Comparison of ENCODE assay signal across 1 cellular context in the genomic region with DNA sequence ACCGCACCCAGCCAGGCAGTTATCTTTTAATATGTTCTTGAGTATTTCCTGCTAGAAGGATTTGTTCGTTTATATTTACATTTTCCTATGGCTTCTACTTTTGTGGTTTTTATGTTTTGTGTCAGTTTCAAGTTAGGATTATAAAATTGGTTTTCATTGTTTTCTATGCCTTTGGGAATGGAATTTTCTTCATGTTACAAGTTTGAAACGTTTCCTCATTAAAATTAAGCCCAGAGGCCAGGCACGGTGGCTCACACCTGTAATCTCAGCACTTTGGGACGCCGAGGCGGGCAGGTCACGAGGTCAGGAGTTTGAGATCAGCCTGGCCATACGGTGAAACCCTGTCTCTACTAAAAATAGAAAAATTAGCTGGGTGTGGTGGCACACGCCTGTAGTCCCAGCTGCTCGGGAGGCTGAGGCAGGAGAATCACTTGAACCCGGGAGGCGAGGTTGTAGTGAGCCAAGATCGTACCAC.
TF ChIP-seq lines count a peak whose summit lies in the region.

No MANE protein-coding gene starts in this region.

TF ChIP-seq in HEK293, 187 proteins besides CTCF, POLR2A, EP300 and RAD21 (continued from another document and continues in another):
- TF ChIP-seq SCRT1 (tag by site-specific recombination; IDR thresholded peaks at IDR 0.05; ENCODE audit: borderline replicate concordance) (peak; percentile 92), BCL11B (tag by site-specific recombination; IDR thresholded peaks at IDR 0.05; ENCODE audit: low read depth) (peak; percentile 62; the same call in 1 of the 2 replicates), ZNF610 (tag by site-specific recombination; IDR thresholded peaks at IDR 0.05; ENCODE audit: borderline replicate concordance) (peak; percentile 13; the same call in 1 of the 2 replicates), ZBTB8A (tag by site-specific recombination; IDR thresholded peaks at IDR 0.05) (peak; percentile 26; the same call in 1 of the 2 replicates), ZEB2 (tag by site-specific recombination; IDR thresholded peaks at IDR 0.05) (peak; percentile 61), ZNF184 (tag by site-specific recombination; IDR thresholded peaks at IDR 0.05) (peak; percentile 15; the same call in 1 of the 2 replicates), ZXDB (tag by site-specific recombination; IDR thresholded peaks at IDR 0.05) (peak; percentile 63), FEZF1 (tag by site-specific recombination; IDR thresholded peaks at IDR 0.05) (peak; percentile 70), ZBTB17 (tag by site-specific recombination; IDR thresholded peaks at IDR 0.05) (peak; percentile 68; the same call in 1 of the 2 replicates), GLIS1 (tag by site-specific recombination; IDR thresholded peaks at IDR 0.05) (0 out of 2 replicates have a peak, but pooled peaks have one; percentile 12), ZNF664 (tag by site-specific recombination; IDR thresholded peaks at IDR 0.05) (peak; percentile 34; the same call in 1 of the 2 replicates), ZNF391 (tag by site-specific recombination; IDR thresholded peaks at IDR 0.05; ENCODE audit: borderline replicate concordance, low read depth) (peak; percentile 81)
- TF ChIP-seq, protein P1, sequence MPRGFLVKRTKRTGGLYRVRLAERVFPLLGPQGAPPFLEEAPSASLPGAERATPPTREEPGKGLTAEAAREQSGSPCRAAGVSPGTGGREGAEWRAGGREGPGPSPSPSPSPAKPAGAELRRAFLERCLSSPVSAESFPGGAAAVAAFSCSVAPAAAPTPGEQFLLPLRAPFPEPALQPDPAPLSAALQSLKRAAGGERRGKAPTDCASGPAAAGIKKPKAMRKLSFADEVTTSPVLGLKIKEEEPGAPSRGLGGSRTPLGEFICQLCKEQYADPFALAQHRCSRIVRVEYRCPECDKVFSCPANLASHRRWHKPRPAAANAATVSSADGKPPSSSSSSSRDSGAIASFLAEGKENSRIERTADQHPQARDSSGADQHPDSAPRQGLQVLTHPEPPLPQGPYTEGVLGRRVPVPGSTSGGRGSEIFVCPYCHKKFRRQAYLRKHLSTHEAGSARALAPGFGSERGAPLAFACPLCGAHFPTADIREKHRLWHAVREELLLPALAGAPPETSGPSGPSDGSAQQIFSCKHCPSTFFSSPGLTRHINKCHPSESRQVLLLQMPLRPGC (tag by site-specific recombination; IDR thresholded peaks at IDR 0.05) = peak; percentile 88
- TF ChIP-seq, protein P2, sequence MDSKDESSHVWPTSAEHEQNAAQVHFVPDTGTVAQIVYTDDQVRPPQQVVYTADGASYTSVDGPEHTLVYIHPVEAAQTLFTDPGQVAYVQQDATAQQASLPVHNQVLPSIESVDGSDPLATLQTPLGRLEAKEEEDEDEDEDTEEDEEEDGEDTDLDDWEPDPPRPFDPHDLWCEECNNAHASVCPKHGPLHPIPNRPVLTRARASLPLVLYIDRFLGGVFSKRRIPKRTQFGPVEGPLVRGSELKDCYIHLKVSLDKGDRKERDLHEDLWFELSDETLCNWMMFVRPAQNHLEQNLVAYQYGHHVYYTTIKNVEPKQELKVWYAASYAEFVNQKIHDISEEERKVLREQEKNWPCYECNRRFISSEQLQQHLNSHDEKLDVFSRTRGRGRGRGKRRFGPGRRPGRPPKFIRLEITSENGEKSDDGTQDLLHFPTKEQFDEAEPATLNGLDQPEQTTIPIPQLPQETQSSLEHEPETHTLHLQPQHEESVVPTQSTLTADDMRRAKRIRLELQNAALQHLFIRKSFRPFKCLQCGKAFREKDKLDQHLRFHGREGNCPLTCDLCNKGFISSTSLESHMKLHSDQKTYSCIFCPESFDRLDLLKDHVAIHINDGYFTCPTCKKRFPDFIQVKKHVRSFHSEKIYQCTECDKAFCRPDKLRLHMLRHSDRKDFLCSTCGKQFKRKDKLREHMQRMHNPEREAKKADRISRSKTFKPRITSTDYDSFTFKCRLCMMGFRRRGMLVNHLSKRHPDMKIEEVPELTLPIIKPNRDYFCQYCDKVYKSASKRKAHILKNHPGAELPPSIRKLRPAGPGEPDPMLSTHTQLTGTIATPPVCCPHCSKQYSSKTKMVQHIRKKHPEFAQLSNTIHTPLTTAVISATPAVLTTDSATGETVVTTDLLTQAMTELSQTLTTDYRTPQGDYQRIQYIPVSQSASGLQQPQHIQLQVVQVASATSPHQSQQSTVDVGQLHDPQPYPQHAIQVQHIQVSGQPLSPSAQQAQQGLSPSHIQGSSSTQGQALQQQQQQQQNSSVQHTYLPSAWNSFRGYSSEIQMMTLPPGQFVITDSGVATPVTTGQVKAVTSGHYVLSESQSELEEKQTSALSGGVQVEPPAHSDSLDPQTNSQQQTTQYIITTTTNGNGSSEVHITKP (tag by site-specific recombination; IDR thresholded peaks at IDR 0.05) = peak; percentile 49
- TF ChIP-seq, protein P3, sequence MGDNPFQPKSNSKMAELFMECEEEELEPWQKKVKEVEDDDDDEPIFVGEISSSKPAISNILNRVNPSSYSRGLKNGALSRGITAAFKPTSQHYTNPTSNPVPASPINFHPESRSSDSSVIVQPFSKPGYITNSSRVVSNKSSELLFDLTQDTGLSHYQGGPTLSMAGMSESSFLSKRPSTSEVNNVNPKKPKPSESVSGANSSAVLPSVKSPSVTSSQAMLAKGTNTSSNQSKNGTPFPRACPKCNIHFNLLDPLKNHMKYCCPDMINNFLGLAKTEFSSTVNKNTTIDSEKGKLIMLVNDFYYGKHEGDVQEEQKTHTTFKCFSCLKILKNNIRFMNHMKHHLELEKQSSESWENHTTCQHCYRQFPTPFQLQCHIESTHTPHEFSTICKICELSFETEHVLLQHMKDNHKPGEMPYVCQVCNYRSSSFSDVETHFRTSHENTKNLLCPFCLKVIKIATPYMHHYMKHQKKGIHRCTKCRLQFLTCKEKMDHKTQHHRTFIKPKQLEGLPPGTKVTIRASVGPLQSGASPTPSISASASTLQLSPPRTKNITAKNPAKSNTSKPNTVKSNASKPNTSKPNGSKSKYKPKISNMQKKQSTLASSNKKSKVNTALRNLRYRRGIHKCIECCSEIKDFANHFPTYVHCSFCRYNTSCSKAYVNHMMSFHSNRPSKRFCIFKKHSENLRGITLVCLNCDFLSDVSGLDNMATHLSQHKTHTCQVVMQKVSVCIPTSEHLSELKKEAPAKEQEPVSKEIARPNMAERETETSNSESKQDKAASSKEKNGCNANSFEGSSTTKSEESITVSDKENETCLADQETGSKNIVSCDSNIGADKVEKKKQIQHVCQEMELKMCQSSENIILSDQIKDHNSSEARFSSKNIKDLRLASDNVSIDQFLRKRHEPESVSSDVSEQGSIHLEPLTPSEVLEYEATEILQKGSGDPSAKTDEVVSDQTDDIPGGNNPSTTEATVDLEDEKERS (tag by site-specific recombination; IDR thresholded peaks at IDR 0.05) = 0 out of 2 replicates have a peak, but pooled peaks have one; percentile 23
- TF ChIP-seq, protein P4, sequence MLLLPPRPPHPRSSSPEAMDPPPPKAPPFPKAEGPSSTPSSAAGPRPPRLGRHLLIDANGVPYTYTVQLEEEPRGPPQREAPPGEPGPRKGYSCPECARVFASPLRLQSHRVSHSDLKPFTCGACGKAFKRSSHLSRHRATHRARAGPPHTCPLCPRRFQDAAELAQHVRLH (tag by site-specific recombination; IDR thresholded peaks at IDR 0.05) = 0 out of 2 replicates have a peak, but pooled peaks have one; percentile 73
- TF ChIP-seq, protein P5, sequence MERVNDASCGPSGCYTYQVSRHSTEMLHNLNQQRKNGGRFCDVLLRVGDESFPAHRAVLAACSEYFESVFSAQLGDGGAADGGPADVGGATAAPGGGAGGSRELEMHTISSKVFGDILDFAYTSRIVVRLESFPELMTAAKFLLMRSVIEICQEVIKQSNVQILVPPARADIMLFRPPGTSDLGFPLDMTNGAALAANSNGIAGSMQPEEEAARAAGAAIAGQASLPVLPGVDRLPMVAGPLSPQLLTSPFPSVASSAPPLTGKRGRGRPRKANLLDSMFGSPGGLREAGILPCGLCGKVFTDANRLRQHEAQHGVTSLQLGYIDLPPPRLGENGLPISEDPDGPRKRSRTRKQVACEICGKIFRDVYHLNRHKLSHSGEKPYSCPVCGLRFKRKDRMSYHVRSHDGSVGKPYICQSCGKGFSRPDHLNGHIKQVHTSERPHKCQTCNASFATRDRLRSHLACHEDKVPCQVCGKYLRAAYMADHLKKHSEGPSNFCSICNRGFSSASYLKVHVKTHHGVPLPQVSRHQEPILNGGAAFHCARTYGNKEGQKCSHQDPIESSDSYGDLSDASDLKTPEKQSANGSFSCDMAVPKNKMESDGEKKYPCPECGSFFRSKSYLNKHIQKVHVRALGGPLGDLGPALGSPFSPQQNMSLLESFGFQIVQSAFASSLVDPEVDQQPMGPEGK (tag by site-specific recombination; IDR thresholded peaks at IDR 0.05) = 0 out of 2 replicates have a peak, but pooled peaks have one; percentile 22
- TF ChIP-seq, protein P6, sequence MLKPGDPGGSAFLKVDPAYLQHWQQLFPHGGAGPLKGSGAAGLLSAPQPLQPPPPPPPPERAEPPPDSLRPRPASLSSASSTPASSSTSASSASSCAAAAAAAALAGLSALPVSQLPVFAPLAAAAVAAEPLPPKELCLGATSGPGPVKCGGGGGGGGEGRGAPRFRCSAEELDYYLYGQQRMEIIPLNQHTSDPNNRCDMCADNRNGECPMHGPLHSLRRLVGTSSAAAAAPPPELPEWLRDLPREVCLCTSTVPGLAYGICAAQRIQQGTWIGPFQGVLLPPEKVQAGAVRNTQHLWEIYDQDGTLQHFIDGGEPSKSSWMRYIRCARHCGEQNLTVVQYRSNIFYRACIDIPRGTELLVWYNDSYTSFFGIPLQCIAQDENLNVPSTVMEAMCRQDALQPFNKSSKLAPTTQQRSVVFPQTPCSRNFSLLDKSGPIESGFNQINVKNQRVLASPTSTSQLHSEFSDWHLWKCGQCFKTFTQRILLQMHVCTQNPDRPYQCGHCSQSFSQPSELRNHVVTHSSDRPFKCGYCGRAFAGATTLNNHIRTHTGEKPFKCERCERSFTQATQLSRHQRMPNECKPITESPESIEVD (tag by site-specific recombination; IDR thresholded peaks at IDR 0.05) = peak; percentile 100
- TF ChIP-seq, protein P7, sequence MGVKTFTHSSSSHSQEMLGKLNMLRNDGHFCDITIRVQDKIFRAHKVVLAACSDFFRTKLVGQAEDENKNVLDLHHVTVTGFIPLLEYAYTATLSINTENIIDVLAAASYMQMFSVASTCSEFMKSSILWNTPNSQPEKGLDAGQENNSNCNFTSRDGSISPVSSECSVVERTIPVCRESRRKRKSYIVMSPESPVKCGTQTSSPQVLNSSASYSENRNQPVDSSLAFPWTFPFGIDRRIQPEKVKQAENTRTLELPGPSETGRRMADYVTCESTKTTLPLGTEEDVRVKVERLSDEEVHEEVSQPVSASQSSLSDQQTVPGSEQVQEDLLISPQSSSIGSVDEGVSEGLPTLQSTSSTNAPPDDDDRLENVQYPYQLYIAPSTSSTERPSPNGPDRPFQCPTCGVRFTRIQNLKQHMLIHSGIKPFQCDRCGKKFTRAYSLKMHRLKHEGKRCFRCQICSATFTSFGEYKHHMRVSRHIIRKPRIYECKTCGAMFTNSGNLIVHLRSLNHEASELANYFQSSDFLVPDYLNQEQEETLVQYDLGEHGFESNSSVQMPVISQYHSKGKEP (tag by site-specific recombination; IDR thresholded peaks at IDR 0.05) = 0 out of 2 replicates have a peak, but pooled peaks have one; percentile 48
- TF ChIP-seq, protein P8, sequence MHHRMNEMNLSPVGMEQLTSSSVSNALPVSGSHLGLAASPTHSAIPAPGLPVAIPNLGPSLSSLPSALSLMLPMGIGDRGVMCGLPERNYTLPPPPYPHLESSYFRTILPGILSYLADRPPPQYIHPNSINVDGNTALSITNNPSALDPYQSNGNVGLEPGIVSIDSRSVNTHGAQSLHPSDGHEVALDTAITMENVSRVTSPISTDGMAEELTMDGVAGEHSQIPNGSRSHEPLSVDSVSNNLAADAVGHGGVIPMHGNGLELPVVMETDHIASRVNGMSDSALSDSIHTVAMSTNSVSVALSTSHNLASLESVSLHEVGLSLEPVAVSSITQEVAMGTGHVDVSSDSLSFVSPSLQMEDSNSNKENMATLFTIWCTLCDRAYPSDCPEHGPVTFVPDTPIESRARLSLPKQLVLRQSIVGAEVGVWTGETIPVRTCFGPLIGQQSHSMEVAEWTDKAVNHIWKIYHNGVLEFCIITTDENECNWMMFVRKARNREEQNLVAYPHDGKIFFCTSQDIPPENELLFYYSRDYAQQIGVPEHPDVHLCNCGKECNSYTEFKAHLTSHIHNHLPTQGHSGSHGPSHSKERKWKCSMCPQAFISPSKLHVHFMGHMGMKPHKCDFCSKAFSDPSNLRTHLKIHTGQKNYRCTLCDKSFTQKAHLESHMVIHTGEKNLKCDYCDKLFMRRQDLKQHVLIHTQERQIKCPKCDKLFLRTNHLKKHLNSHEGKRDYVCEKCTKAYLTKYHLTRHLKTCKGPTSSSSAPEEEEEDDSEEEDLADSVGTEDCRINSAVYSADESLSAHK (tag by site-specific recombination; IDR thresholded peaks at IDR 0.05) = peak; percentile 100
- TF ChIP-seq, protein P9, sequence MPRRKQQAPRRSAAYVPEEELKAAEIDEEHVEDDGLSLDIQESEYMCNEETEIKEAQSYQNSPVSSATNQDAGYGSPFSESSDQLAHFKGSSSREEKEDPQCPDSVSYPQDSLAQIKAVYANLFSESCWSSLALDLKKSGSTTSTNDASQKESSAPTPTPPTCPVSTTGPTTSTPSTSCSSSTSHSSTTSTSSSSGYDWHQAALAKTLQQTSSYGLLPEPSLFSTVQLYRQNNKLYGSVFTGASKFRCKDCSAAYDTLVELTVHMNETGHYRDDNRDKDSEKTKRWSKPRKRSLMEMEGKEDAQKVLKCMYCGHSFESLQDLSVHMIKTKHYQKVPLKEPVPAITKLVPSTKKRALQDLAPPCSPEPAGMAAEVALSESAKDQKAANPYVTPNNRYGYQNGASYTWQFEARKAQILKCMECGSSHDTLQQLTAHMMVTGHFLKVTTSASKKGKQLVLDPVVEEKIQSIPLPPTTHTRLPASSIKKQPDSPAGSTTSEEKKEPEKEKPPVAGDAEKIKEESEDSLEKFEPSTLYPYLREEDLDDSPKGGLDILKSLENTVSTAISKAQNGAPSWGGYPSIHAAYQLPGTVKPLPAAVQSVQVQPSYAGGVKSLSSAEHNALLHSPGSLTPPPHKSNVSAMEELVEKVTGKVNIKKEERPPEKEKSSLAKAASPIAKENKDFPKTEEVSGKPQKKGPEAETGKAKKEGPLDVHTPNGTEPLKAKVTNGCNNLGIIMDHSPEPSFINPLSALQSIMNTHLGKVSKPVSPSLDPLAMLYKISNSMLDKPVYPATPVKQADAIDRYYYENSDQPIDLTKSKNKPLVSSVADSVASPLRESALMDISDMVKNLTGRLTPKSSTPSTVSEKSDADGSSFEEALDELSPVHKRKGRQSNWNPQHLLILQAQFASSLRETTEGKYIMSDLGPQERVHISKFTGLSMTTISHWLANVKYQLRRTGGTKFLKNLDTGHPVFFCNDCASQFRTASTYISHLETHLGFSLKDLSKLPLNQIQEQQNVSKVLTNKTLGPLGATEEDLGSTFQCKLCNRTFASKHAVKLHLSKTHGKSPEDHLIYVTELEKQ (tag by site-specific recombination; IDR thresholded peaks at IDR 0.05; ENCODE audit: borderline replicate concordance) = peak; percentile 65; the same call in 1 of the 2 replicates
- TF ChIP-seq, protein P10, sequence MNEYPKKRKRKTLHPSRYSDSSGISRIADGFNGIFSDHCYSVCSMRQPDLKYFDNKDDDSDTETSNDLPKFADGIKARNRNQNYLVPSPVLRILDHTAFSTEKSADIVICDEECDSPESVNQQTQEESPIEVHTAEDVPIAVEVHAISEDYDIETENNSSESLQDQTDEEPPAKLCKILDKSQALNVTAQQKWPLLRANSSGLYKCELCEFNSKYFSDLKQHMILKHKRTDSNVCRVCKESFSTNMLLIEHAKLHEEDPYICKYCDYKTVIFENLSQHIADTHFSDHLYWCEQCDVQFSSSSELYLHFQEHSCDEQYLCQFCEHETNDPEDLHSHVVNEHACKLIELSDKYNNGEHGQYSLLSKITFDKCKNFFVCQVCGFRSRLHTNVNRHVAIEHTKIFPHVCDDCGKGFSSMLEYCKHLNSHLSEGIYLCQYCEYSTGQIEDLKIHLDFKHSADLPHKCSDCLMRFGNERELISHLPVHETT (tag by site-specific recombination; IDR thresholded peaks at IDR 0.05) = peak; percentile 82
